Comparison of ENCODE assay signal across 19 cellular contexts in the genomic region with DNA sequence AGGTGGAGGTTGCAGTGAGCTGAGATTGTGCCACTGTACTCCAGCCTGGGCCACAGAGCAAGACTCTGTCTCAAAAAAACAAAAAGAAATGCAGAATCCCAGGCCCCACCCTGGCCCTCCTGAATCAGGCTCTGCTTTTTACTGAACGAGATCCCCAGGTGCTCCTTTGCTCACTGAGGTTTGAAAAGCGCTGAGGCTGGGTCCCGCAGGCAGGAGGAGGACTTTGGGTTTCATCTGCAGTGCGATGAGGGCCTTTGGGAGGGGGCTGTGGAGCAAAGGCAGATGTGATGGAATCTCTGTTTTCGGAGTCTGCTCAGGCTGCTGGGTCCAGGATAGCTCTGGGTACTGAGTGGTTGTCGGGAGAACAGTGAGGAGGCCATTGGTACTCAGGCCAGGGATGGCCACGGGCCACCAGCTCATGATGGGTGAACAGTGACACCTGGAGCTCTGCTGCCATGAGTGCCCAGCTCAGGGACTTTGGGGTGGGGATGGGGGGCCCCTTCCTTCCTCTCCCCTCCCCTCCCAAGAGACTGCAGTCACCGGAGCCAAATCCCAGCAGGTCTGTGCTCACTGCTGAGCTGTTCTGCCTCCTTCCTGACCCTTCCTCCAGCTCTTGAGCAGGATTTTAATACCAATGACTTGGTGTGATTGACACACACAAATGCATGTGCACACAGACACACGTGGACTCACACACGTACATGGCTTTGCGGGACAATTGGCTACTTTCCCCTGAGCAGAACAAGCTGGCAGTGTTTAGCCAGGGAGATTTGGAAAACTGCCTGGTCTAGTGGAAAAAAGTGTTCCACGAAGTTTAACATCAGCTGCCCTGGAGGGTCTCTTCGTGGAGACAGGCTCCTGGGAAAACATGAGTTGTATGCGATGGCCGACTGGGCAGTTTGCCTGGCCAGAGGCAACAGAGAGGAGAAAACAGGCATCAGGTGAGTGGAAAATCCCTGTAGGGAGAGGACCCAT. TPM values are rescaled to one million over a fixed set of nuclear protein-coding genes. Genes with fewer than 3 reads are reported as not detected.
DNase-seq lines count a peak whose midpoint lies in the region; ATAC-seq and TF ChIP-seq lines count a peak whose summit lies in the region.
"Had no signal": no experiment of that assay in that cellular context is flagged by ENCODE, and none has a peak within 500 bp of the region (broad histone marks: within the 10 kb centered on the region; RNA-seq: fewer than 3 reads in every experiment).

No MANE protein-coding gene starts in this region.

- TF ChIP-seq CTCF in gastroesophageal sphincter (IDR thresholded peaks at IDR 0.05) (no peak), prostate gland (IDR thresholded peaks at IDR 0.05) (no peak), SK-N-SH (IDR thresholded peaks at IDR 0.05) (no peak)

- peaks cover 11% of the 10 kb centered on the region for H3F3A ChIP-seq in SK-N-SH (replicated peaks; ENCODE audit: insufficient read depth)

- no peak overlapping the region for H3K9ac ChIP-seq in SK-N-SH

- no peak overlapping the region for H3K27ac Mint-ChIP-seq in activated CD4-positive, alpha-beta T cell treated with anti-CD3 and anti-CD28 coated beads for 36 hours
- H3K27ac Mint-ChIP-seq: stimulated activated memory B cell treated with anti-CD40 and anti-IgM and Interleukin-4, amounts not matched to agents 10 μg/mL and 1 μg/mL and 100 μg/mL, for 72 hours had no signal

- H3K4me1 ChIP-seq in gastroesophageal sphincter (peaks cover 0 to 51% (median 30%) of the 10 kb centered on the region in 3 donors), prostate gland (replicated peaks) (peaks cover 23% of the 10 kb centered on the region), SK-N-SH (ENCODE audit: control insufficient read depth in 1 of 2, insufficient read depth in 2 of 2, low read depth in 1 of 2, low read length in 1 of 2) (peaks cover 21 to 23% of the 10 kb centered on the region in 2 experiments; a peak in 3 of 4 replicates)

- H3K79me2 ChIP-seq in SK-N-SH (ENCODE audit: insufficient read depth): no peaks in the 10 kb centered on the region

- intact Hi-C loops in cardiac septum (cut with DNase I): loop anchor here (1.0 to 5.0 kb wide), 2 partner anchors 38 to 349 kb away; no protein-coding TSS in a partner anchor
- intact Hi-C loops in Right ventricle myocardium inferior (cut with DNase I): loop anchor here (2.0 kb wide), 1 partner anchor 37 kb away; no protein-coding TSS in a partner anchor
- intact Hi-C loops in prostate gland (cut with DNase I): loop anchor here (5.0 kb wide), 1 partner anchor 36 kb away; no protein-coding TSS in a partner anchor
- intact Hi-C loops in activated CD4-positive, alpha-beta T cell treated with anti-CD3 and anti-CD28 coated beads for 36 hours (cut with DNase I, micrococcal nuclease): no loop called here

- TF ChIP-seq EP300 in gastroesophageal sphincter (IDR thresholded peaks at IDR 0.05): no peak
- no peak for TF ChIP-seq EP300 in SK-N-SH (IDR thresholded peaks at IDR 0.05; ENCODE audit: borderline replicate concordance in 1 of 2, low read depth in 1 of 2, low read length in 1 of 2)

- peaks cover 2% of the 10 kb centered on the region for H3K36me3 Mint-ChIP-seq in activated CD4-positive, alpha-beta T cell treated with anti-CD3 and anti-CD28 coated beads for 36 hours (ENCODE audit: low read depth)
- H3K36me3 Mint-ChIP-seq: stimulated activated memory B cell treated with anti-CD40 and anti-IgM and Interleukin-4, amounts not matched to agents 10 μg/mL and 1 μg/mL and 100 μg/mL, for 72 hours had no signal

- no peaks in the 10 kb centered on the region for H3K27me3 Mint-ChIP-seq in activated CD4-positive, alpha-beta T cell treated with anti-CD3 and anti-CD28 coated beads for 36 hours

- H3K27me3 ChIP-seq in gastroesophageal sphincter: no peaks in the 10 kb centered on the region
- no peaks in the 10 kb centered on the region for H3K27me3 ChIP-seq in prostate gland (replicated peaks; ENCODE audit: insufficient read depth)
- H3K27me3 ChIP-seq in SK-N-SH (ENCODE audit: insufficient read depth): no peaks in the 10 kb centered on the region
- H3K27me3 ChIP-seq: adrenal gland had no signal

- ATAC-seq in Right ventricle myocardium inferior (no peak), gastroesophageal sphincter (no peak)
- ATAC-seq in activated CD4-positive, alpha-beta T cell treated with anti-CD3 and anti-CD28 coated beads for 36 hours: no peak
- ATAC-seq: activated T-cell treated with anti-CD3 and anti-CD28 coated beads, Interleukin-2, amount 50 U/mL, for 4 hours; right cardiac atrium; stimulated activated memory B cell treated with anti-CD40 and anti-IgM and Interleukin-4, amounts not matched to agents 10 μg/mL and 1 μg/mL and 100 μg/mL, for 72 hours had no signal

- TF ChIP-seq POLR2A in gastroesophageal sphincter (IDR thresholded peaks at IDR 0.05) (no peak), prostate gland (IDR thresholded peaks at IDR 0.05) (no peak)

- TF ChIP-seq RAD21 in SK-N-SH (IDR thresholded peaks at IDR 0.05; ENCODE audit: low read length): no peak

- CTCF ChIA-PET in SK-N-SH (lab: Yijun Ruan, JAX): interaction anchor here (0.6 to 7.2 kb wide), 12 partner anchors 16 to 497 kb away, joined by 3 to 135 read pairs (median 6); no protein-coding TSS in a partner anchor
- CTCF ChIA-PET in activated CD4-positive, alpha-beta T cell treated with anti-CD3 and anti-CD28 coated beads for 36 hours (lab: Charles Lee): interaction anchor here (0.6 to 1.8 kb wide), 11 partner anchors 10 to 350 kb away, joined by 3 to 11 read pairs (median 4); no protein-coding TSS in a partner anchor

- H3K9me2 ChIP-seq in SK-N-SH: no peaks in the 10 kb centered on the region

- H3K4me3 ChIP-seq in gastroesophageal sphincter: peak overlapping the region in 1 of 2 donors; percentile 0
- H3K4me3 ChIP-seq in prostate gland: no peak overlapping the region
- no peak overlapping the region for H3K4me3 ChIP-seq in SK-N-SH (ENCODE audit: low read depth in 2 of 2, low read length in 1 of 2)
- H3K4me3 ChIP-seq: adrenal gland had no signal

- WGBS in gastroesophageal sphincter (ENCODE audit: low coverage in 1 of 2), 2 donors: 20 to 55% methylated on average over 2 to 7 of the region's 15 CpGs
- 49% methylated on average over 15 of the region's 15 CpGs for WGBS in prostate gland
- 84% methylated on average over 12 of the region's 15 CpGs for WGBS in SK-N-SH (ENCODE audit: low lambda C conversion rate)

- H3K9me3 Mint-ChIP-seq in activated CD4-positive, alpha-beta T cell treated with anti-CD3 and anti-CD28 coated beads for 36 hours (ENCODE audit: low read depth): no peaks in the 10 kb centered on the region
- H3K9me3 Mint-ChIP-seq: activated T-cell treated with anti-CD3 and anti-CD28 coated beads, Interleukin-2, amount 50 U/mL, for 4 hours; stimulated activated memory B cell treated with anti-CD40 and anti-IgM and Interleukin-4, amounts not matched to agents 10 μg/mL and 1 μg/mL and 100 μg/mL, for 72 hours; T-helper 2 cell treated with Interferon-gamma antibody and Interleukin-4, amounts not matched to agents 5 μg/mL and 100 μg/mL, for 36 hours had no signal

- H3K27ac ChIP-seq in gastroesophageal sphincter: peak overlapping the region; percentile 98 to 100 (median 98)
- peak overlapping the region; percentile 98 for H3K27ac ChIP-seq in prostate gland
- H3K27ac ChIP-seq in SK-N-SH (ENCODE audit: low read depth in 2 of 2, low read length in 1 of 2): no peak overlapping the region; a peak in 1 of 4 replicates

- H3K4me3 Mint-ChIP-seq in activated CD4-positive, alpha-beta T cell treated with anti-CD3 and anti-CD28 coated beads for 36 hours: no peak overlapping the region
- H3K4me3 Mint-ChIP-seq: activated T-cell treated with anti-CD3 and anti-CD28 coated beads, Interleukin-2, amount 50 U/mL, for 4 hours; stimulated activated memory B cell treated with anti-CD40 and anti-IgM and Interleukin-4, amounts not matched to agents 10 μg/mL and 1 μg/mL and 100 μg/mL, for 72 hours had no signal

- POLR2A ChIA-PET in SK-N-SH (lab: Yijun Ruan, JAX): no interaction called here
- POLR2A ChIA-PET in activated CD4-positive, alpha-beta T cell treated with anti-CD3 and anti-CD28 coated beads for 36 hours (lab: Charles Lee): no interaction called here

- DNase-seq in cardiac septum (ENCODE audit: low spot score) (peak; percentile 53), Right ventricle myocardium inferior (ENCODE audit: missing footprints) (no peak), prostate gland (ENCODE audit: low spot score) (peak; percentile 67), SK-N-SH (no peak), NOMO-1 treated with DMSO at 0.1 percent for 48 hours (lab: John Stamatoyannopoulos, UW; ENCODE audit: unreplicated experiment) (no peak), NOMO-1 treated with dmso at 0.1 percent for 144 hours (lab: John Stamatoyannopoulos, UW; ENCODE audit: unreplicated experiment) (no peak)
- no peak for DNase-seq in activated CD4-positive, alpha-beta T cell treated with anti-CD3 and anti-CD28 coated beads for 36 hours
- DNase-seq: activated CD4-positive, alpha-beta T cell treated with anti-CD3 and anti-CD28 coated beads for 48 hours; activated T-cell treated with anti-CD3 and anti-CD28 coated beads, Interleukin-2, amount 50 U/mL, for 4 hours; adrenal gland; effector CD8-positive, alpha-beta T cell; NCI-H1436 had no signal

- no peaks in the 10 kb centered on the region for H3K9me3 ChIP-seq in gastroesophageal sphincter
- H3K9me3 ChIP-seq in prostate gland: no peaks in the 10 kb centered on the region
- no peaks in the 10 kb centered on the region for H3K9me3 ChIP-seq in SK-N-SH
- H3K9me3 ChIP-seq: adrenal gland had no signal

- H3K4me2 ChIP-seq in SK-N-SH: no peak overlapping the region

- H3K4me1 Mint-ChIP-seq in activated CD4-positive, alpha-beta T cell treated with anti-CD3 and anti-CD28 coated beads for 36 hours: peaks cover 28% of the 10 kb centered on the region

- H2AFZ ChIP-seq in SK-N-SH (ENCODE audit: low read depth): no peak overlapping the region

- no peaks in the 10 kb centered on the region for H3K36me3 ChIP-seq in gastroesophageal sphincter
- H3K36me3 ChIP-seq in prostate gland: no peaks in the 10 kb centered on the region
- H3K36me3 ChIP-seq in SK-N-SH (replicated peaks in 1 of 2; ENCODE audit: control insufficient read depth in 1 of 2, insufficient read depth in 2 of 2, low read length in 1 of 2): no peaks in the 10 kb centered on the region
- H3K36me3 ChIP-seq: adrenal gland had no signal

- H4K20me1 ChIP-seq in SK-N-SH (ENCODE audit: insufficient read depth): no peaks in the 10 kb centered on the region

RNA-seq across cellular contexts. Expression of gene DHRS3, which starts 3.6 kb away (rescaled TPM):
- total RNA-seq in cardiac septum: 41.8 TPM
- 81.0 TPM for total RNA-seq in Right ventricle myocardium inferior
- 100 to 1,000 TPM; 115 to 211 (median 186) TPM for total RNA-seq in gastroesophageal sphincter
- 100 to 1,000 TPM; 171 to 178 TPM for total RNA-seq in prostate gland
- polyA plus RNA-seq in SK-N-SH (2012; rRNA removed): 29.6 and 44.8 TPM in 2 replicates
- 17.6 and 26.3 TPM in 2 replicates for polyA plus RNA-seq in SK-N-SH (2012; cell fraction: cytosol; rRNA removed)
- polyA plus RNA-seq in SK-N-SH (2012; cell fraction: nucleus; rRNA removed): 41.9 and 43.1 TPM in 2 replicates
- 10 to 100 TPM; 33.3 to 34.6 TPM for total RNA-seq in activated CD4-positive, alpha-beta T cell treated with anti-CD3 and anti-CD28 coated beads for 36 hours

RNA-seq across cellular contexts. Expression of gene AADACL4, which starts 22.3 kb away (rescaled TPM):
- total RNA-seq in cardiac septum: not detected
- not detected for total RNA-seq in Right ventricle myocardium inferior
- total RNA-seq in gastroesophageal sphincter: not detected
- total RNA-seq in prostate gland: not detected
- 0.32 and 0.59 TPM in 2 replicates for polyA plus RNA-seq in SK-N-SH (2012; rRNA removed)
- 0.21 and 0.23 TPM in 2 replicates for polyA plus RNA-seq in SK-N-SH (2012; cell fraction: cytosol; rRNA removed)
- 2.5 TPM in 2 replicates for polyA plus RNA-seq in SK-N-SH (2012; cell fraction: nucleus; rRNA removed)
- not detected for total RNA-seq in activated CD4-positive, alpha-beta T cell treated with anti-CD3 and anti-CD28 coated beads for 36 hours
- total RNA-seq: activated T-cell treated with anti-CD3 and anti-CD28 coated beads, Interleukin-2, amount 50 U/mL, for 4 hours; adrenal gland; glomerular endothelial cell; NCI-H460; right cardiac atrium; RPMI7951 had no signal
- polyA plus RNA-seq: right cardiac atrium had no signal

Comparison
In these comparisons a context has a peak if more than half of its experiments do, and no peak if none do; other contexts are left out.
1. DNase-seq: peak in cardiac septum (single experiment) and prostate gland (single experiment); none in Right ventricle myocardium inferior (single experiment), SK-N-SH (single experiment), activated CD4-positive, alpha-beta T cell treated with anti-CD3 and anti-CD28 coated beads for 36 hours (single experiment), NOMO-1 treated with DMSO at 0.1 percent for 48 hours (single experiment) and NOMO-1 treated with dmso at 0.1 percent for 144 hours (single experiment).
2. H3K27ac ChIP-seq: peak in gastroesophageal sphincter (4 of 4) and prostate gland (2 of 2); none in SK-N-SH (0 of 2).
3. intact Hi-C loops: an anchor here in cardiac septum (1.0 to 5.0 kb wide), Right ventricle myocardium inferior (2.0 kb wide) and prostate gland (5.0 kb wide); none called in activated CD4-positive, alpha-beta T cell treated with anti-CD3 and anti-CD28 coated beads for 36 hours.